Comparison of ENCODE assay signal across 25 cellular contexts in genomic region chr4:128107766-128108165, GRCh38. TPM values are rescaled to one million over a fixed set of nuclear protein-coding genes. Genes with fewer than 3 reads are reported as not detected.
DNase-seq lines count a peak whose midpoint lies in the region; ATAC-seq and TF ChIP-seq lines count a peak whose summit lies in the region.
"Had no signal": no experiment of that assay in that cellular context is flagged by ENCODE, and none has a peak within 500 bp of the region (broad histone marks: within the 10 kb centered on the region; RNA-seq: fewer than 3 reads in every experiment).

No MANE protein-coding gene starts in this region.

- no peak overlapping the region for H3K9ac ChIP-seq in HCT116 (ENCODE audit: low read length)

- H3K36me3 ChIP-seq in HCT116 (ENCODE audit: control insufficient read depth in 1 of 2, insufficient read depth in 2 of 2, low read length in 2 of 2) = peaks cover 9 to 15% of the 10 kb centered on the region in 2 experiments; a peak in 2 of 4 replicates
- no peaks in the 10 kb centered on the region for H3K36me3 ChIP-seq in breast epithelium
- peaks cover 0 to 38% of the 10 kb centered on the region in 2 donors for H3K36me3 ChIP-seq in left lung

- H3K27ac ChIP-seq in HCT116 (ENCODE audit: low read depth, low read length) (no peak overlapping the region), breast epithelium (no peak overlapping the region), left lung (no peak overlapping the region)
- H3K27ac ChIP-seq: A549, esophagus squamous epithelium, lower lobe of right lung had no signal

- intact Hi-C loops in HCT116 (cut with micrococcal nuclease) (no loop called here), breast epithelium (cut with DNase I; ENCODE audit: low total_unique reads) (no loop called here), left lung (cut with DNase I) (no loop called here)

- no peaks in the 10 kb centered on the region for H3K4me1 ChIP-seq in HCT116 (ENCODE audit: control insufficient read depth in 1 of 2, insufficient read depth in 2 of 2, low read length in 2 of 2)
- no peaks in the 10 kb centered on the region for H3K4me1 ChIP-seq in breast epithelium
- H3K4me1 ChIP-seq in left lung = no peaks in the 10 kb centered on the region
- H3K4me1 ChIP-seq: A549, esophagus squamous epithelium, lower lobe of right lung had no signal

- H3K79me2 ChIP-seq in HCT116 (ENCODE audit: insufficient read depth, low read length) = no peaks in the 10 kb centered on the region

- H3K4me3 ChIP-seq in HCT116 (replicated peaks in 1 of 2; ENCODE audit: low read depth in 1 of 2, low read length in 2 of 2) = no peak overlapping the region
- no peak overlapping the region for H3K4me3 ChIP-seq in astrocyte of the spinal cord (ENCODE audit: low read depth, low read length)
- no peak overlapping the region for H3K4me3 ChIP-seq in fibroblast of villous mesenchyme (ENCODE audit: low read depth, low read length)
- H3K4me3 ChIP-seq in breast epithelium = no peak overlapping the region
- H3K4me3 ChIP-seq in left lung = no peak overlapping the region
- H3K4me3 ChIP-seq: A549, esophagus squamous epithelium, lower lobe of right lung had no signal

- no peak for TF ChIP-seq POLR2A in HCT116 (IDR thresholded peaks at IDR 0.05; ENCODE audit: borderline replicate concordance, extremely low read depth, insufficient read depth, insufficient read length)
- TF ChIP-seq POLR2A in breast epithelium (IDR thresholded peaks at IDR 0.05) = no peak

- H3K4me2 ChIP-seq in HCT116 (ENCODE audit: low read length) = no peak overlapping the region
- H3K4me2 ChIP-seq: A549 had no signal

- ATAC-seq in HCT116 (no peak), HG03025 (IDR thresholded peaks at IDR 0.05; ENCODE audit: low FRiP score, unreplicated experiment) (no peak), left lung (no peak)
- ATAC-seq: A549; CD8-positive, alpha-beta T cell; lower lobe of right lung; PC-3 had no signal

- RAD21 ChIA-PET in HCT116 (lab: Charles Lee; ENCODE audit: low non-redundant PET in 1 of 2, low total read pairs in 2 of 2, uncharacterized antibody in 2 of 2, unreplicated experiment in 2 of 2) = no interaction called here

- TF ChIP-seq CTCF in HCT116 (IDR thresholded peaks at IDR 0.05 in 2 of 3, conservative IDR thresholded peaks at IDR 0.05 in 1 of 3; ENCODE audit: borderline replicate concordance in 1 of 3, insufficient read depth in 1 of 3, low read depth in 2 of 3, low read length in 2 of 3) (no peak), astrocyte of the spinal cord (IDR thresholded peaks at IDR 0.05; ENCODE audit: low read depth, low read length) (no peak), fibroblast of villous mesenchyme (IDR thresholded peaks at IDR 0.05; ENCODE audit: insufficient read depth, low read depth, low read length) (no peak), breast epithelium (IDR thresholded peaks at IDR 0.05) (no peak), left lung (IDR thresholded peaks at IDR 0.05) (no peak)

- POLR2A ChIA-PET in HCT116 (lab: Charles Lee) = no interaction called here

- H3K9me2 ChIP-seq in HCT116 (ENCODE audit: insufficient read depth) = no peaks in the 10 kb centered on the region

- no peak overlapping the region for H2AFZ ChIP-seq in HCT116 (ENCODE audit: low read depth, low read length, poor library complexity, severe bottlenecking)

- in situ Hi-C loops in ACHN (cut with HindIII; ENCODE audit: low pct_ligation_motif_present, low pct_unique_long_range_greater_than_20kb, low sequenced_read_pairs) (no loop called here), astrocyte of the spinal cord (cut with HindIII; ENCODE audit: low sequenced_read_pairs) (no loop called here)

- DNase-seq in ACHN = peak; percentile 77
- no peak for DNase-seq in HCT116 (ENCODE audit: low read depth, low spot score)
- DNase-seq in astrocyte of the spinal cord (ENCODE audit: low read depth, low spot score) = peak; percentile 69
- DNase-seq in fibroblast of villous mesenchyme (ENCODE audit: low read depth) = peak; percentile 35
- DNase-seq in CD1c-positive myeloid dendritic cell (ENCODE audit: extremely low spot score) = no peak
- DNase-seq in breast epithelium (ENCODE audit: low spot score in 2 of 2) = no peak
- no peak for DNase-seq in left lung
- DNase-seq: activated B cell treated with CpG ODN at 0.5 μM for 24 hours; activated CD4-positive, alpha-beta T cell treated with anti-CD3 and anti-CD28 coated beads, Interleukin-2, amount 50 U/mL, for 48 hours; activated naive CD4-positive, alpha-beta T cell; activated T-cell treated with anti-CD3 and anti-CD28 coated beads for 4 hours; amygdala; CD8-positive, alpha-beta T cell; DMS53; effector memory CD4-positive, alpha-beta T cell; esophagus squamous epithelium; lower lobe of right lung; NCI-H1930; NCI-H226; PC-3; right cardiac atrium; SIG-M5; substantia nigra had no signal

- BruUV-seq in HCT116 (replicated peaks; lab: Mats Ljungman, UMichigan) = TSS peak; percentile 22

- no peaks in the 10 kb centered on the region for H4K20me1 ChIP-seq in HCT116 (ENCODE audit: insufficient read depth)

- TF ChIP-seq RAD21 in HCT116 (IDR thresholded peaks at IDR 0.05; ENCODE audit: low read depth) = no peak

- H3K27me3 ChIP-seq in HCT116 (ENCODE audit: insufficient read depth, low read length) (no peaks in the 10 kb centered on the region), breast epithelium (no peaks in the 10 kb centered on the region), left lung (no peaks in the 10 kb centered on the region)
- H3K27me3 ChIP-seq: esophagus squamous epithelium had no signal

- H3K9me3 ChIP-seq in HCT116 (ENCODE audit: control insufficient read depth in 1 of 2, insufficient read depth in 1 of 2, low read depth in 1 of 2, low read length in 2 of 2) (no peaks in the 10 kb centered on the region), breast epithelium (no peaks in the 10 kb centered on the region), left lung (no peaks in the 10 kb centered on the region)
- H3K9me3 ChIP-seq: A549, esophagus squamous epithelium, lower lobe of right lung had no signal

- CTCF ChIA-PET in HCT116 (lab: Charles Lee) = no interaction called here

TF ChIP-seq in HCT116, 20 proteins besides CTCF, POLR2A, EP300 and RAD21:
- TF ChIP-seq ZNF274 (IDR thresholded peaks at IDR 0.05; ENCODE audit: low read depth, low read length) = no peak

RNA-seq across cellular contexts. Expression of gene LARP1B, which starts 46.7 kb away (rescaled TPM):
- total RNA-seq in HCT116 (2021; ENCODE audit: unreplicated experiment) = 31.1 TPM
- polyA plus RNA-seq in HCT116 (2012) = 11.8 and 14.5 TPM in 2 replicates
- 22.5 and 25.5 TPM in 2 replicates for total RNA-seq in fibroblast of villous mesenchyme
- 10 to 100 TPM; 21.8 to 31.1 (median 29.0) TPM for total RNA-seq in breast epithelium
- total RNA-seq in left lung = 10 to 100 TPM; 16.8 to 19.5 TPM

Comparison
In these comparisons a context has a peak if more than half of its experiments do, and no peak if none do; other contexts are left out.
1. DNase-seq: peak in ACHN (single experiment), astrocyte of the spinal cord (single experiment) and fibroblast of villous mesenchyme (single experiment); none in HCT116 (single experiment), CD1c-positive myeloid dendritic cell (single experiment), breast epithelium (0 of 2) and left lung (0 of 2).